8 cellular contexts compared by ENCODE assay signal in genomic region chr2:137173514-137173913, GRCh38.
DNase-seq lines count a peak whose midpoint lies in the region; ATAC-seq and FAIRE-seq lines count a peak whose summit lies in the region.

No MANE protein-coding gene starts in this region.

- no peak for DNase-seq in stimulated activated naive CD8-positive, alpha-beta T cell treated with anti-CD3 and anti-CD28 coated beads, Interleukin-15, amount 100 ng/mL, for 72 hours
- no peak for DNase-seq in stimulated activated naive CD8-positive, alpha-beta T cell treated with anti-CD3 and anti-CD28 coated beads, Interleukin-15, Interleukin-2, amounts not matched to agents 100 U/mL and 50 U/mL, for 24 hours
- DNase-seq in amniotic epithelial cell (ENCODE audit: low read depth) (peak; percentile 48), urothelium cell line (ENCODE audit: low spot score) (peak; percentile 31), germinal center (ENCODE audit: low spot score) (no peak), UCSD-AML1 (lab: John Stamatoyannopoulos, UW; ENCODE audit: unreplicated experiment) (no peak), dermis blood vessel endothelial cell (no peak)

- no peak overlapping the region for H3K27ac Mint-ChIP-seq in stimulated activated naive CD8-positive, alpha-beta T cell treated with anti-CD3 and anti-CD28 coated beads, Interleukin-15, amount 100 ng/mL, for 72 hours

- no peak for FAIRE-seq in urothelium cell line (lab: Jason Lieb, UNC)

- no peaks in the 10 kb centered on the region for H3K4me1 Mint-ChIP-seq in stimulated activated naive CD8-positive, alpha-beta T cell treated with anti-CD3 and anti-CD28 coated beads, Interleukin-15, amount 100 ng/mL, for 72 hours

- no peaks in the 10 kb centered on the region for H3K27me3 Mint-ChIP-seq in stimulated activated naive CD8-positive, alpha-beta T cell treated with anti-CD3 and anti-CD28 coated beads, Interleukin-15, amount 100 ng/mL, for 72 hours

- H3K9me3 Mint-ChIP-seq in stimulated activated naive CD8-positive, alpha-beta T cell treated with anti-CD3 and anti-CD28 coated beads, Interleukin-15, amount 100 ng/mL, for 72 hours, result no peaks in the 10 kb centered on the region

- H3K4me3 Mint-ChIP-seq in stimulated activated naive CD8-positive, alpha-beta T cell treated with anti-CD3 and anti-CD28 coated beads, Interleukin-15, amount 100 ng/mL, for 72 hours, result no peak overlapping the region

- ATAC-seq in stimulated activated naive CD8-positive, alpha-beta T cell treated with anti-CD3 and anti-CD28 coated beads, Interleukin-15, amount 100 ng/mL, for 72 hours, result peak; percentile 58
- ATAC-seq in stimulated activated naive CD8-positive, alpha-beta T cell treated with anti-CD3 and anti-CD28 coated beads, Interleukin-15, Interleukin-2, amounts not matched to agents 100 U/mL and 50 U/mL, for 24 hours, result no peak
- peak; percentile 72 for ATAC-seq in HG03135 (IDR thresholded peaks at IDR 0.05; ENCODE audit: unreplicated experiment)

Comparison
In these comparisons a context has a peak if more than half of its experiments do, and no peak if none do; other contexts are left out.
1. DNase-seq: peak in amniotic epithelial cell (single experiment) and urothelium cell line (single experiment); none in stimulated activated naive CD8-positive, alpha-beta T cell treated with anti-CD3 and anti-CD28 coated beads, Interleukin-15, amount 100 ng/mL, for 72 hours (0 of 2), stimulated activated naive CD8-positive, alpha-beta T cell treated with anti-CD3 and anti-CD28 coated beads, Interleukin-15, Interleukin-2, amounts not matched to agents 100 U/mL and 50 U/mL, for 24 hours (single experiment), germinal center (single experiment), UCSD-AML1 (single experiment) and dermis blood vessel endothelial cell (single experiment).